9 cellular contexts compared by ENCODE assay signal in the genomic region with DNA sequence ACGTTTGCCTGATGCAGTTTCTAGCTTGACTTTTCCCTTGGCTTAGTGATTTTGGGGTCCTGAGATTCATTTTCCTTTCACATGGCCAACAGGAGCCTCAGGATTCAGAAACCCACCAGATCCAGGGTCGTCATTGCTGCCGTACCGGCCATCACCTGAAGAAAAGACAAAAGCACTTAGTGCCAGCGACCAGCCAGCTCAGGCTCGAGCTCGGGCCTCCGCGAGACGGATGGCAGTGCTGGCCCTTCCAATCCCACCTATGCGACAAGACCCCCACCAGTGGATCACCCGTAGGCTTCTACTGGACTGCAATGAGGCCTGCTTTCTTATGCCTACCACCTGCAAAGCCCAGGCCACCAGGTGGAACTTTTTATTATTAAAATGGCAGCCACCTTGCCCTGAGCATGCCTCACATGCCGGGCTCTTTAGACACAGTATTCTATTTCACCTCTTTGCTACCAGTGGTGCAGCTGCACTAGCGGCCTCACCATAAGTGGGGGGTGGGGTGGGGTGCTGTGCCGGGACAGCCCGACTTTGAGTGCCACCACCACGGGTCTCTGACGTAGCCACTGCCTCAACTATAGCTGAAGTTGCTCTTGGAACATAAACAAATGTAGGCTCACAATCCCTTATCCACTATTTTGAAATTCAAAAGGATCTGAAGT.
"Had no signal": no experiment of that assay in that cellular context is flagged by ENCODE, and none has a peak within 500 bp of the region (broad histone marks: within the 10 kb centered on the region; RNA-seq: fewer than 3 reads in every experiment).

No MANE protein-coding gene starts in this region.

- H3K9ac ChIP-seq: KMS-11 had no signal

- H3K36me3 ChIP-seq: HAP-1 had no signal

- H3K9me3 ChIP-seq: HAP-1 had no signal

- H3K9me3 Mint-ChIP-seq: HFFc6, IgD-negative memory B cell had no signal

- H3K4me2 ChIP-seq: KMS-11 had no signal

- H3K4me3 ChIP-seq: HAP-1 had no signal

- H3K4me1 ChIP-seq: HAP-1 had no signal

- DNase-seq: GOT3, HFFc6, Karpas-422, KBM-7 had no signal

- H3K36me3 Mint-ChIP-seq: IgD-negative memory B cell had no signal

- H3K27me3 Mint-ChIP-seq: IgD-negative memory B cell had no signal

- H3K27ac ChIP-seq: KMS-11 had no signal

- H3K4me3 Mint-ChIP-seq: HFFc6, IgD-negative memory B cell had no signal

- H3K27ac Mint-ChIP-seq: HFFc6 had no signal

- ATAC-seq: HCT116, HepG2 had no signal
